19 cellular contexts compared by ENCODE assay signal in the genomic region with DNA sequence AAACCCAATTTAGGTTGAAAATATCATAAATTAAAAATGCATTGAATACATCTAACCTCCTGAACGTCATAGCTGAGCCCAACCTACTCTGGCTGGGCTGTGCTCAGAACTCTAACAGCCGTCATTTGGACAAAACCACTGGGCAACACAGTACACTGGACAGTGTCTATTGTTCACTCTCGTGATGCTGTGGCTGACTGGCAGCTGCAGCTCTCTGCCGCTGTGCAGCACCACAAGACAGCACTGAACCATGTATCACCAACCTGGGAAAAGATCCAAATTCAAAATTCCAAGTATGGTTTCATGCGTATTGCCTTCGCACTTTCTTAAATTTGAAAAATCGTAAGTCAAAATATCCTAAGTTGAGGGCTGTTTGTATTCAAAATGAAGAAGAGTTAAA.
A peak's percentile ranks its signal among the peaks of the same experiment; 100 is the strongest.
DNase-seq lines count a peak whose midpoint lies in the region; ATAC-seq and TF ChIP-seq lines count a peak whose summit lies in the region.
"Had no signal": no experiment of that assay in that cellular context is flagged by ENCODE, and none has a peak within 500 bp of the region (broad histone marks: within the 10 kb centered on the region; RNA-seq: fewer than 3 reads in every experiment).

No MANE protein-coding gene starts in this region.

- H3K4me1 Mint-ChIP-seq in WTC11, result no peaks in the 10 kb centered on the region
- H3K4me1 Mint-ChIP-seq in activated CD4-positive, alpha-beta memory T cell treated with anti-CD3 and anti-CD28 coated beads for 36 hours (ENCODE audit: low read depth), result no peaks in the 10 kb centered on the region
- H3K4me1 Mint-ChIP-seq: CD4-positive, CD25-positive, alpha-beta regulatory T cell had no signal

- POLR2A ChIA-PET in HEK293 (lab: Yijun Ruan, JAX), result no interaction called here
- POLR2A ChIA-PET in WTC11 (lab: Charles Lee), result no interaction called here
- POLR2A ChIA-PET in activated CD4-positive, alpha-beta memory T cell treated with anti-CD3 and anti-CD28 coated beads for 36 hours (lab: Charles Lee), result no interaction called here

- H3K36me3 Mint-ChIP-seq in WTC11, result peaks cover 75% of the 10 kb centered on the region
- no peaks in the 10 kb centered on the region for H3K36me3 Mint-ChIP-seq in activated CD4-positive, alpha-beta memory T cell treated with anti-CD3 and anti-CD28 coated beads for 36 hours
- H3K36me3 Mint-ChIP-seq: CD4-positive, CD25-positive, alpha-beta regulatory T cell had no signal

- H3K9me3 Mint-ChIP-seq in WTC11, result peaks cover 86% of the 10 kb centered on the region
- H3K9me3 Mint-ChIP-seq in activated CD4-positive, alpha-beta memory T cell treated with anti-CD3 and anti-CD28 coated beads for 36 hours, result peaks cover 6% of the 10 kb centered on the region

- H3K9me3 ChIP-seq in HEK293 (ENCODE audit: control insufficient read depth, insufficient read depth, low read depth, low read length), result no peaks in the 10 kb centered on the region
- H3K9me3 ChIP-seq: BE2C, MG63, Peyer's patch had no signal

- in situ Hi-C loops in SK-MEL-5 (cut with HindIII; ENCODE audit: low pct_unique_long_range_greater_than_20kb, low sequenced_read_pairs), result no loop called here

- H3K27ac Mint-ChIP-seq in WTC11, result no peak overlapping the region
- H3K27ac Mint-ChIP-seq in activated CD4-positive, alpha-beta memory T cell treated with anti-CD3 and anti-CD28 coated beads for 36 hours, result no peak overlapping the region
- H3K27ac Mint-ChIP-seq: CD4-positive, CD25-positive, alpha-beta regulatory T cell had no signal

- H3K4me1 ChIP-seq in HEK293 (ENCODE audit: control insufficient read depth, insufficient read depth, low read length), result no peaks in the 10 kb centered on the region
- H3K4me1 ChIP-seq: BE2C, Peyer's patch had no signal

- TF ChIP-seq CTCF in HEK293 (tag by site-specific recombination; IDR thresholded peaks at IDR 0.05) (no peak), WTC11 (IDR thresholded peaks at IDR 0.05) (no peak)

- H3K27me3 Mint-ChIP-seq in WTC11 (ENCODE audit: low read depth), result no peaks in the 10 kb centered on the region; the same call in none of the 2 replicates
- H3K27me3 Mint-ChIP-seq in activated CD4-positive, alpha-beta memory T cell treated with anti-CD3 and anti-CD28 coated beads for 36 hours, result no peaks in the 10 kb centered on the region
- H3K27me3 Mint-ChIP-seq: CD4-positive, CD25-positive, alpha-beta regulatory T cell had no signal

- no peak overlapping the region for H3K4me3 ChIP-seq in HEK293 (ENCODE audit: low read depth, low read length)
- H3K4me3 ChIP-seq: MG63, Peyer's patch had no signal

- intact Hi-C loops in activated CD4-positive, alpha-beta memory T cell treated with anti-CD3 and anti-CD28 coated beads for 36 hours (cut with micrococcal nuclease), result no loop called here

- H3K36me3 ChIP-seq in HEK293 (ENCODE audit: control insufficient read depth in 2 of 2, insufficient read depth in 1 of 2, low read length in 2 of 2), result no peaks in the 10 kb centered on the region
- H3K36me3 ChIP-seq: BE2C, MG63, Peyer's patch had no signal

- no peak overlapping the region for H3K4me3 Mint-ChIP-seq in WTC11
- no peak overlapping the region for H3K4me3 Mint-ChIP-seq in activated CD4-positive, alpha-beta memory T cell treated with anti-CD3 and anti-CD28 coated beads for 36 hours
- H3K4me3 Mint-ChIP-seq: CD4-positive, CD25-positive, alpha-beta regulatory T cell had no signal

- ATAC-seq in HG02610 (IDR thresholded peaks at IDR 0.05; ENCODE audit: unreplicated experiment) (no peak), WTC11 (no peak)

- peak; percentile 47 for DNase-seq in SK-MEL-5 (ENCODE audit: low read depth, low spot score)
- peak; percentile 60 for DNase-seq in inferior parietal cortex (ENCODE audit: extremely low spot score)
- peak; percentile 32 for DNase-seq in putamen (ENCODE audit: low spot score)
- no peak for DNase-seq in GM19238 (ENCODE audit: insufficient read length, low spot score)
- no peak for DNase-seq in WTC11 (ENCODE audit: low spot score)
- DNase-seq in activated CD4-positive, alpha-beta memory T cell treated with anti-CD3 and anti-CD28 coated beads for 36 hours, result no peak
- DNase-seq: BE2C; CD4-positive, CD25-positive, alpha-beta regulatory T cell; EL; GF-D8; MG63; NCI-H1048; NCI-H1436; NCI-H187 treated with DMSO at 0.1 percent for 48 hours; NCI-H2107; NCI-H82; Peyer's patch had no signal

- CTCF ChIA-PET in HEK293 (lab: Yijun Ruan, JAX), result no interaction called here
- CTCF ChIA-PET in WTC11 (lab: Charles Lee), result no interaction called here
- CTCF ChIA-PET in activated CD4-positive, alpha-beta memory T cell treated with anti-CD3 and anti-CD28 coated beads for 36 hours (lab: Charles Lee), result no interaction called here

- no peak overlapping the region for H3K27ac ChIP-seq in HEK293 (ENCODE audit: extremely low read depth, low read depth, low read length)
- H3K27ac ChIP-seq: Peyer's patch had no signal

TF ChIP-seq in HEK293, 187 proteins besides CTCF, POLR2A, EP300 and RAD21 (continues in another document):
- TF ChIP-seq, protein P1, sequence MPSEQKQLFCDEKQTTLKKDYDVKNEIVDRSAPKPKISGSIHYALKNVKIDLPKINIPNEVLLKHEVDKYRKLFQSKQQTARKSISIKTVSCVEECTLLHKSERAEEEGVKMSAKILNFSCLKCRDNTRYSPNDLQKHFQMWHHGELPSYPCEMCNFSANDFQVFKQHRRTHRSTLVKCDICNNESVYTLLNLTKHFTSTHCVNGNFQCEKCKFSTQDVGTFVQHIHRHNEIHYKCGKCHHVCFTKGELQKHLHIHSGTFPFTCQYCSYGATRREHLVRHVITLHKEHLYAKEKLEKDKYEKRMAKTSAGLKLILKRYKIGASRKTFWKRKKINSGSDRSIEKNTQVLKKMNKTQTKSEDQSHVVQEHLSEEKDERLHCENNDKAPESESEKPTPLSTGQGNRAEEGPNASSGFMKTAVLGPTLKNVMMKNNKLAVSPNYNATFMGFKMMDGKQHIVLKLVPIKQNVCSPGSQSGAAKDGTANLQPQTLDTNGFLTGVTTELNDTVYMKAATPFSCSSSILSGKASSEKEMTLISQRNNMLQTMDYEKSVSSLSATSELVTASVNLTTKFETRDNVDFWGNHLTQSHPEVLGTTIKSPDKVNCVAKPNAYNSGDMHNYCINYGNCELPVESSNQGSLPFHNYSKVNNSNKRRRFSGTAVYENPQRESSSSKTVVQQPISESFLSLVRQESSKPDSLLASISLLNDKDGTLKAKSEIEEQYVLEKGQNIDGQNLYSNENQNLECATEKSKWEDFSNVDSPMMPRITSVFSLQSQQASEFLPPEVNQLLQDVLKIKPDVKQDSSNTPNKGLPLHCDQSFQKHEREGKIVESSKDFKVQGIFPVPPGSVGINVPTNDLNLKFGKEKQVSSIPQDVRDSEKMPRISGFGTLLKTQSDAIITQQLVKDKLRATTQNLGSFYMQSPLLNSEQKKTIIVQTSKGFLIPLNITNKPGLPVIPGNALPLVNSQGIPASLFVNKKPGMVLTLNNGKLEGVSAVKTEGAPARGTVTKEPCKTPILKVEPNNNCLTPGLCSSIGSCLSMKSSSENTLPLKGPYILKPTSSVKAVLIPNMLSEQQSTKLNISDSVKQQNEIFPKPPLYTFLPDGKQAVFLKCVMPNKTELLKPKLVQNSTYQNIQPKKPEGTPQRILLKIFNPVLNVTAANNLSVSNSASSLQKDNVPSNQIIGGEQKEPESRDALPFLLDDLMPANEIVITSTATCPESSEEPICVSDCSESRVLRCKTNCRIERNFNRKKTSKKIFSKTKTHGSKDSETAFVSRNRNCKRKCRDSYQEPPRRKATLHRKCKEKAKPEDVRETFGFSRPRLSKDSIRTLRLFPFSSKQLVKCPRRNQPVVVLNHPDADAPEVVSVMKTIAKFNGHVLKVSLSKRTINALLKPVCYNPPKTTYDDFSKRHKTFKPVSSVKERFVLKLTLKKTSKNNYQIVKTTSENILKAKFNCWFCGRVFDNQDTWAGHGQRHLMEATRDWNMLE (tag by site-specific recombination; conservative IDR thresholded peaks at IDR 0.05; ENCODE audit: low read depth), result no peak
- TF ChIP-seq ZNF292 (tag by site-specific recombination; IDR thresholded peaks at IDR 0.05; ENCODE audit: borderline replicate concordance, low read depth) (no peak), ZNF510 (tag by site-specific recombination; IDR thresholded peaks at IDR 0.05; ENCODE audit: insufficient replicate concordance) (no peak)

TF ChIP-seq in WTC11, 78 proteins besides CTCF, POLR2A, EP300 and RAD21 (continues in another document):
- TF ChIP-seq, protein P2, sequence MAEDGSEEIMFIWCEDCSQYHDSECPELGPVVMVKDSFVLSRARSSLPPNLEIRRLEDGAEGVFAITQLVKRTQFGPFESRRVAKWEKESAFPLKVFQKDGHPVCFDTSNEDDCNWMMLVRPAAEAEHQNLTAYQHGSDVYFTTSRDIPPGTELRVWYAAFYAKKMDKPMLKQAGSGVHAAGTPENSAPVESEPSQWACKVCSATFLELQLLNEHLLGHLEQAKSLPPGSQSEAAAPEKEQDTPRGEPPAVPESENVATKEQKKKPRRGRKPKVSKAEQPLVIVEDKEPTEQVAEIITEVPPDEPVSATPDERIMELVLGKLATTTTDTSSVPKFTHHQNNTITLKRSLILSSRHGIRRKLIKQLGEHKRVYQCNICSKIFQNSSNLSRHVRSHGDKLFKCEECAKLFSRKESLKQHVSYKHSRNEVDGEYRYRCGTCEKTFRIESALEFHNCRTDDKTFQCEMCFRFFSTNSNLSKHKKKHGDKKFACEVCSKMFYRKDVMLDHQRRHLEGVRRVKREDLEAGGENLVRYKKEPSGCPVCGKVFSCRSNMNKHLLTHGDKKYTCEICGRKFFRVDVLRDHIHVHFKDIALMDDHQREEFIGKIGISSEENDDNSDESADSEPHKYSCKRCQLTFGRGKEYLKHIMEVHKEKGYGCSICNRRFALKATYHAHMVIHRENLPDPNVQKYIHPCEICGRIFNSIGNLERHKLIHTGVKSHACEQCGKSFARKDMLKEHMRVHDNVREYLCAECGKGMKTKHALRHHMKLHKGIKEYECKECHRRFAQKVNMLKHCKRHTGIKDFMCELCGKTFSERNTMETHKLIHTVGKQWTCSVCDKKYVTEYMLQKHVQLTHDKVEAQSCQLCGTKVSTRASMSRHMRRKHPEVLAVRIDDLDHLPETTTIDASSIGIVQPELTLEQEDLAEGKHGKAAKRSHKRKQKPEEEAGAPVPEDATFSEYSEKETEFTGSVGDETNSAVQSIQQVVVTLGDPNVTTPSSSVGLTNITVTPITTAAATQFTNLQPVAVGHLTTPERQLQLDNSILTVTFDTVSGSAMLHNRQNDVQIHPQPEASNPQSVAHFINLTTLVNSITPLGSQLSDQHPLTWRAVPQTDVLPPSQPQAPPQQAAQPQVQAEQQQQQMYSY (CRISPR knock-in tag; IDR thresholded peaks at IDR 0.05), result no peak
- TF ChIP-seq ETV6 (CRISPR knock-in tag; IDR thresholded peaks at IDR 0.05) (no peak), GRHL2 (CRISPR knock-in tag; IDR thresholded peaks at IDR 0.05; ENCODE audit: insufficient replicate concordance, severe bottlenecking) (no peak)

Comparison
In these comparisons a context has a peak if more than half of its experiments do, and no peak if none do; other contexts are left out.
1. DNase-seq: peak in SK-MEL-5 (single experiment), inferior parietal cortex (single experiment) and putamen (single experiment); none in GM19238 (single experiment), WTC11 (single experiment) and activated CD4-positive, alpha-beta memory T cell treated with anti-CD3 and anti-CD28 coated beads for 36 hours (single experiment).